In genomic region chr19:36915992-36916830, GRCh38 we compare ENCODE assay signal across 1 cellular context.
TF ChIP-seq lines count a peak whose summit lies in the region.

ZNF568 (plus strand) TSS chr19:36916332; CDS start chr19:36922771, 6,439 bp downstream.
ZNF829 (minus strand) TSS chr19:36916291; CDS start chr19:36915167, 1,124 bp downstream.

TF ChIP-seq in HepG2, 621 proteins besides CTCF, POLR2A, EP300 and RAD21 (continued from another document and continues in another):
- no peak for TF ChIP-seq EEA1 (CRISPR knock-in tag; IDR thresholded peaks at IDR 0.05; ENCODE audit: borderline replicate concordance)
- TF ChIP-seq HOMEZ (CRISPR knock-in tag; IDR thresholded peaks at IDR 0.05; ENCODE audit: low read depth), result no peak
- peak; percentile 55 for TF ChIP-seq ZFX (CRISPR knock-in tag; IDR thresholded peaks at IDR 0.05; ENCODE audit: low read depth)
- TF ChIP-seq HNRNPUL1 (IDR thresholded peaks at IDR 0.05; ENCODE audit: low read depth, low read length), result no peak
- no peak for TF ChIP-seq SNRNP70 (IDR thresholded peaks at IDR 0.05; ENCODE audit: low read depth, low read length)
- TF ChIP-seq KMT2A (CRISPR knock-in tag; IDR thresholded peaks at IDR 0.05), result no peak
- TF ChIP-seq SPEN (CRISPR knock-in tag; IDR thresholded peaks at IDR 0.05; ENCODE audit: low read depth), result peak; percentile 18; the same call in 1 of the 2 replicates
- peak; percentile 95 for TF ChIP-seq POGK (CRISPR knock-in tag; conservative IDR thresholded peaks at IDR 0.05)
- no peak for TF ChIP-seq CC2D1A (CRISPR knock-in tag; IDR thresholded peaks at IDR 0.05)
- TF ChIP-seq HDAC6 (IDR thresholded peaks at IDR 0.05; ENCODE audit: low read depth, low read length), result no peak
- TF ChIP-seq ZNF235 (CRISPR knock-in tag; IDR thresholded peaks at IDR 0.05; ENCODE audit: borderline replicate concordance), result 0 out of 2 replicates have a peak, but pooled peaks have one; percentile 39
- no peak for TF ChIP-seq LRRFIP1 (CRISPR knock-in tag; conservative IDR thresholded peaks at IDR 0.05)
- TF ChIP-seq RFX1 (IDR thresholded peaks at IDR 0.05), result no peak
- 0 out of 2 replicates have a peak, but pooled peaks have one; percentile 35 for TF ChIP-seq ZNF501 (CRISPR knock-in tag; IDR thresholded peaks at IDR 0.05)
- no peak for TF ChIP-seq TERF1 (CRISPR knock-in tag; IDR thresholded peaks at IDR 0.05)
- no peak for TF ChIP-seq CREB3 (CRISPR knock-in tag; IDR thresholded peaks at IDR 0.05)
- TF ChIP-seq RERE (CRISPR knock-in tag; IDR thresholded peaks at IDR 0.05; ENCODE audit: low read depth), result no peak
- no peak for TF ChIP-seq SNAPC4 (CRISPR knock-in tag; IDR thresholded peaks at IDR 0.05)
- no peak for TF ChIP-seq SMARCC2 (IDR thresholded peaks at IDR 0.05)
- TF ChIP-seq THAP11 (CRISPR knock-in tag; IDR thresholded peaks at IDR 0.05), result peak; percentile 95
- no peak; the same call in 2 of the 3 replicates for TF ChIP-seq MXI1 (IDR thresholded peaks at IDR 0.05; ENCODE audit: borderline replicate concordance, low read depth, low read length)
- TF ChIP-seq SATB2 (CRISPR knock-in tag; IDR thresholded peaks at IDR 0.05), result no peak
- TF ChIP-seq ZNF468 (CRISPR knock-in tag; IDR thresholded peaks at IDR 0.05), result no peak
- TF ChIP-seq MAZ (IDR thresholded peaks at IDR 0.05; ENCODE audit: borderline replicate concordance, low read depth, low read length), result no peak
- peak; percentile 57; the same call in 1 of the 2 replicates for TF ChIP-seq MAZ (CRISPR knock-in tag; IDR thresholded peaks at IDR 0.05; ENCODE audit: low read depth)
- 0 out of 4 replicates have a peak, but pooled peaks of 1 of the 2 experiments have one; percentile 18 for TF ChIP-seq HMGXB4 (CRISPR knock-in tag; IDR thresholded peaks at IDR 0.05; ENCODE audit: borderline replicate concordance in 1 of 2, low read depth in 1 of 2)
- TF ChIP-seq ZNF451 (CRISPR knock-in tag; IDR thresholded peaks at IDR 0.05), result no peak
- no peak for TF ChIP-seq ZNF367 (CRISPR knock-in tag; IDR thresholded peaks at IDR 0.05; ENCODE audit: borderline replicate concordance)
- peak; percentile 29; the same call in 1 of the 2 replicates for TF ChIP-seq ZFP91 (CRISPR knock-in tag; IDR thresholded peaks at IDR 0.05; ENCODE audit: borderline replicate concordance)
- no peak for TF ChIP-seq PAWR (CRISPR knock-in tag; IDR thresholded peaks at IDR 0.05; ENCODE audit: borderline replicate concordance)
- no peak for TF ChIP-seq ZNF878 (CRISPR knock-in tag; IDR thresholded peaks at IDR 0.05)
- TF ChIP-seq BRCA1 (CRISPR knock-in tag; IDR thresholded peaks at IDR 0.05), result no peak
- no peak for TF ChIP-seq PITX1 (CRISPR knock-in tag; IDR thresholded peaks at IDR 0.05)
